18 cellular contexts compared by ENCODE assay signal in the genomic region with DNA sequence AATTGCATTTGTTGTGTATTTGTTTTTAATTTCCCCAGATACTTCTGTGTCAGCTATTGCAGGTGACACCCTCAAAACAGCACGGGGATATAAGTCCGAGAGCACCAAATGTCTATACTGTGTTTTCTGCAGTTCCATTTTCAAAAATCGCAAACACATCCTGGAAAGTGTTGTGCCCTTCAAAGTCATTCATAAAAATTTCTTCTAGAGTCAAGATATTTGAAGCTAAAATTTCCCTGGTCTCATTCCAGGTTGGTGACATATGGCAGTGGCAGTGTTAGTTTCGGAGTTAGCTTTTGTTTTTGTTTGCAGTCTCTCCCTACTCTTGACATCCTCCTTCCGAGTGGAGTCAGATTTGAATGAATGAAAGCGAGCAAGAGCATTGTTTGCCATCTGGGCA. TPM values are rescaled to one million over a fixed set of nuclear protein-coding genes. Genes with fewer than 3 reads are reported as not detected.
DNase-seq lines count a peak whose midpoint lies in the region; ATAC-seq and TF ChIP-seq lines count a peak whose summit lies in the region.
"Had no signal": no experiment of that assay in that cellular context is flagged by ENCODE, and none has a peak within 500 bp of the region (broad histone marks: within the 10 kb centered on the region; RNA-seq: fewer than 3 reads in every experiment).

No MANE protein-coding gene starts in this region.

- no peak overlapping the region for H3K4me3 ChIP-seq in CD4-positive, CD25-positive, alpha-beta regulatory T cell (ENCODE audit: low read depth, low read length)
- H3K4me3 ChIP-seq in endodermal cell (ENCODE audit: low read length): peak overlapping the region; percentile 50
- H3K4me3 ChIP-seq in esophagus squamous epithelium: no peak overlapping the region

- H3K9me3 Mint-ChIP-seq in CD4-positive, CD25-positive, alpha-beta regulatory T cell: peaks cover 0 to 1% (median 0%) of the 10 kb centered on the region in 7 donors
- H3K9me3 Mint-ChIP-seq in endodermal cell: peaks cover 3% of the 10 kb centered on the region
- H3K9me3 Mint-ChIP-seq: activated CD4-positive, alpha-beta memory T cell treated with anti-CD3 and anti-CD28 coated beads for 36 hours; activated naive CD4-positive, alpha-beta T cell treated with anti-CD3 and anti-CD28 coated beads, Interleukin-2, amount 50 U/mL, for 72 hours; activated T-cell treated with anti-CD3 and anti-CD28 coated beads, Interleukin-2, amount 50 U/mL, for 4 hours; immature natural killer cell had no signal

- no peaks in the 10 kb centered on the region for H3K9me3 ChIP-seq in CD4-positive, CD25-positive, alpha-beta regulatory T cell (ENCODE audit: control insufficient read depth in 2 of 2, low read length in 2 of 2)
- H3K9me3 ChIP-seq in endodermal cell (ENCODE audit: control insufficient read depth, low read length) (no peaks in the 10 kb centered on the region), esophagus squamous epithelium (no peaks in the 10 kb centered on the region)
- H3K9me3 ChIP-seq: BE2C had no signal

- no peak for DNase-seq in CD4-positive, CD25-positive, alpha-beta regulatory T cell
- DNase-seq in NCI-H1694 treated with DMSO at 0.1 percent for 48 hours (lab: John Stamatoyannopoulos, UW) (peak; percentile 54), endodermal cell (no peak), esophagus squamous epithelium (lab: John Stamatoyannopoulos, UW) (no peak), KBM-7 (no peak)
- DNase-seq in NK-92 treated with Interleukin-12 subunit alpha and Interleukin-12 subunit beta, amount 100 ng/mL, for 24 hours (lab: John Stamatoyannopoulos, UW): no peak
- DNase-seq: activated CD4-positive, alpha-beta memory T cell treated with anti-CD3 and anti-CD28 coated beads for 36 hours; activated T-cell treated with anti-CD3 and anti-CD28 coated beads, Interleukin-2, amount 50 U/mL, for 4 hours; BE2C; posterior cingulate gyrus; stimulated activated CD4-positive, alpha-beta T cell treated with anti-CD3 and anti-CD28 coated beads, Interleukin-2, amount 100 ng/mL, for 24 hours; WERI-Rb-1 had no signal

- no peak overlapping the region for H3K9ac ChIP-seq in endodermal cell (ENCODE audit: extremely low read depth, low read length, poor library complexity, severe bottlenecking)

- no peak for TF ChIP-seq POLR2A in esophagus squamous epithelium (IDR thresholded peaks at IDR 0.05)

- peak overlapping the region in 1 of 3 donors; percentile 49 for H3K27ac Mint-ChIP-seq in CD4-positive, CD25-positive, alpha-beta regulatory T cell
- H3K27ac Mint-ChIP-seq in endodermal cell: peak overlapping the region; percentile 75
- H3K27ac Mint-ChIP-seq: activated CD4-positive, alpha-beta memory T cell treated with anti-CD3 and anti-CD28 coated beads for 36 hours; activated naive CD4-positive, alpha-beta T cell treated with anti-CD3 and anti-CD28 coated beads, Interleukin-2, amount 50 U/mL, for 72 hours had no signal

- intact Hi-C loops in esophagus squamous epithelium (cut with DNase I): no loop called here

- H3K27me3 ChIP-seq in CD4-positive, CD25-positive, alpha-beta regulatory T cell (ENCODE audit: control insufficient read depth, insufficient read depth, low read length): no peaks in the 10 kb centered on the region
- H3K27me3 ChIP-seq in endodermal cell (ENCODE audit: control insufficient read depth, insufficient read depth, low read length, poor library complexity, severe bottlenecking): no peaks in the 10 kb centered on the region
- H3K27me3 ChIP-seq in esophagus squamous epithelium: no peaks in the 10 kb centered on the region
- H3K27me3 ChIP-seq: BE2C, dorsolateral prefrontal cortex had no signal

- H3K27ac ChIP-seq in 22Rv1 (peak overlapping the region; percentile 18; the same call in 1 of the 2 replicates), endodermal cell (ENCODE audit: low read depth, low read length) (no peak overlapping the region), esophagus squamous epithelium (no peak overlapping the region)
- no peak overlapping the region for H3K27ac ChIP-seq in CD4-positive, CD25-positive, alpha-beta regulatory T cell (ENCODE audit: insufficient read depth, low read length, poor library complexity, severe bottlenecking)
- H3K27ac ChIP-seq: WERI-Rb-1 had no signal

- no peaks in the 10 kb centered on the region for H3K36me3 Mint-ChIP-seq in CD4-positive, CD25-positive, alpha-beta regulatory T cell
- H3K36me3 Mint-ChIP-seq in endodermal cell (ENCODE audit: low read depth): no peaks in the 10 kb centered on the region
- H3K36me3 Mint-ChIP-seq: activated CD4-positive, alpha-beta memory T cell treated with anti-CD3 and anti-CD28 coated beads for 36 hours; immature natural killer cell had no signal

- TF ChIP-seq CTCF in 22Rv1 (IDR thresholded peaks at IDR 0.05) (no peak), endodermal cell (conservative IDR thresholded peaks at IDR 0.05) (no peak), esophagus squamous epithelium (IDR thresholded peaks at IDR 0.05) (no peak)

- no peak for ATAC-seq in CD4-positive, CD25-positive, alpha-beta regulatory T cell (ENCODE audit: low read depth in 2 of 2)
- no peak for ATAC-seq in GM19035 (IDR thresholded peaks at IDR 0.05; ENCODE audit: unreplicated experiment)
- ATAC-seq: activated naive CD4-positive, alpha-beta T cell treated with anti-CD3 and anti-CD28 coated beads, Interleukin-2, amount 50 U/mL, for 72 hours; activated T-cell treated with anti-CD3 and anti-CD28 coated beads, Interleukin-2, amount 50 U/mL, for 4 hours; esophagus mucosa had no signal

- peaks cover 22% of the 10 kb centered on the region for H3K4me1 ChIP-seq in CD4-positive, CD25-positive, alpha-beta regulatory T cell (ENCODE audit: control insufficient read depth, insufficient read depth, low read length, poor library complexity, severe bottlenecking)
- no peaks in the 10 kb centered on the region for H3K4me1 ChIP-seq in endodermal cell (ENCODE audit: control insufficient read depth, insufficient read depth, low read length)
- H3K4me1 ChIP-seq in esophagus squamous epithelium: peaks cover 9 to 65% (median 12%) of the 10 kb centered on the region in 3 donors
- H3K4me1 ChIP-seq: BE2C had no signal

- H3K4me3 Mint-ChIP-seq in CD4-positive, CD25-positive, alpha-beta regulatory T cell: peak overlapping the region in 3 of 4 donors; percentile 21 to 67 (median 31)
- H3K4me3 Mint-ChIP-seq in endodermal cell: peak overlapping the region; percentile 38
- H3K4me3 Mint-ChIP-seq: activated CD4-positive, alpha-beta memory T cell treated with anti-CD3 and anti-CD28 coated beads for 36 hours; activated T-cell treated with anti-CD3 and anti-CD28 coated beads, Interleukin-2, amount 50 U/mL, for 4 hours had no signal

- 85 to 96% methylated on average over 5 to 6 of the region's 6 CpGs for WGBS in endodermal cell (ENCODE audit: insufficient coverage in 1 of 2, insufficient read length in 1 of 2), 2 experiments
- 81 to 85% methylated on average over 6 of the region's 6 CpGs for WGBS in esophagus squamous epithelium, 2 donors

- in situ Hi-C loops in KBM-7 (cut with MboI; ENCODE audit: low pct_unique_long_range_greater_than_20kb, low sequenced_read_pairs): loop anchor here (25.0 kb wide), 1 partner anchor 476 kb away; no protein-coding TSS in a partner anchor

- H3K36me3 ChIP-seq in CD4-positive, CD25-positive, alpha-beta regulatory T cell (ENCODE audit: control insufficient read depth, insufficient read depth, low read length): no peaks in the 10 kb centered on the region
- H3K36me3 ChIP-seq in endodermal cell (ENCODE audit: control insufficient read depth, insufficient read depth, low read length) (no peaks in the 10 kb centered on the region), esophagus squamous epithelium (no peaks in the 10 kb centered on the region)
- H3K36me3 ChIP-seq: BE2C, WERI-Rb-1 had no signal

- H3K4me1 Mint-ChIP-seq in CD4-positive, CD25-positive, alpha-beta regulatory T cell: peaks cover 26 to 61% (median 40%) of the 10 kb centered on the region in 4 donors
- H3K4me1 Mint-ChIP-seq in endodermal cell: peaks cover 64% of the 10 kb centered on the region

- H3K27me3 Mint-ChIP-seq in CD4-positive, CD25-positive, alpha-beta regulatory T cell: peaks cover 8% of the 10 kb centered on the region
- no peaks in the 10 kb centered on the region for H3K27me3 Mint-ChIP-seq in endodermal cell (ENCODE audit: insufficient read depth)
- H3K27me3 Mint-ChIP-seq: activated CD4-positive, alpha-beta memory T cell treated with anti-CD3 and anti-CD28 coated beads for 36 hours had no signal

RNA-seq across cellular contexts. Expression of a gene that starts 3.2 kb away (rescaled TPM):
- 0.25 TPM for total RNA-seq in CD4-positive, CD25-positive, alpha-beta regulatory T cell
- 1 to 10 TPM in 1 of 4 donors, under 1 TPM in 3; 0.08 to 1.1 (median 0.14) TPM for polyA plus RNA-seq in CD4-positive, CD25-positive, alpha-beta regulatory T cell
- total RNA-seq in endodermal cell (1 to 10 TPM in 1 of 2 donors, under 1 TPM in 1; 0.77 to 1.7 TPM), esophagus squamous epithelium (under 1 TPM in 3 of 4 donors, not detected in 1; 0.38 to 0.91 (median 0.57) TPM)
- polyA plus RNA-seq in endodermal cell (2013, experiment 1 of 2): 2.6 TPM
- 2.2 TPM for polyA plus RNA-seq in endodermal cell (2013, experiment 2 of 2)
